In genomic region chr3:52742418-52743041, GRCh38 we compare ENCODE assay signal across 8 cellular contexts. TPM values are rescaled to one million over a fixed set of nuclear protein-coding genes. Genes with fewer than 3 reads are reported as not detected.
DNase-seq lines count a peak whose midpoint lies in the region; ATAC-seq and TF ChIP-seq lines count a peak whose summit lies in the region.

No MANE protein-coding gene starts in this region.

- H3K27ac ChIP-seq in hepatocyte (no peak overlapping the region), tibial nerve (no peak overlapping the region)

- H3K9me3 ChIP-seq in hepatocyte (ENCODE audit: low read depth), result no peaks in the 10 kb centered on the region
- H3K9me3 ChIP-seq in tibial nerve, result no peaks in the 10 kb centered on the region

- H3K4me3 ChIP-seq in hepatocyte (no peak overlapping the region), tibial nerve (no peak overlapping the region)

- H3K4me1 Mint-ChIP-seq in CD14-positive monocyte (no peaks in the 10 kb centered on the region), activated B cell treated with CpG ODN at 0.5 μM for 24 hours (no peaks in the 10 kb centered on the region)

- H3K36me3 Mint-ChIP-seq in CD14-positive monocyte (peaks cover 76 to 91% of the 10 kb centered on the region in 2 donors), activated B cell treated with CpG ODN at 0.5 μM for 24 hours (ENCODE audit: low read depth) (peaks cover 67% of the 10 kb centered on the region)

- H3K27ac Mint-ChIP-seq in CD14-positive monocyte (peak overlapping the region in 1 of 7 donors; percentile 3), activated B cell treated with CpG ODN at 0.5 μM for 24 hours (no peak overlapping the region)

- no peak overlapping the region for H3K4me2 ChIP-seq in hepatocyte

- no peaks in the 10 kb centered on the region for H4K20me1 ChIP-seq in hepatocyte (ENCODE audit: insufficient read depth, poor library complexity, severe bottlenecking)

- peak; percentile 45 for ATAC-seq in activated B cell treated with CpG ODN at 0.5 μM for 24 hours (ENCODE audit: low read depth)
- ATAC-seq in HG03139 (IDR thresholded peaks at IDR 0.05; ENCODE audit: unreplicated experiment), result no peak
- no peak for ATAC-seq in GM18502 (IDR thresholded peaks at IDR 0.05; ENCODE audit: poor library complexity, unreplicated experiment)

- H3K4me3 Mint-ChIP-seq in CD14-positive monocyte, result no peak overlapping the region
- H3K4me3 Mint-ChIP-seq in activated B cell treated with CpG ODN at 0.5 μM for 24 hours, result no peak overlapping the region

- intact Hi-C loops in CD14-positive monocyte (cut with micrococcal nuclease), result loop anchor here (2.0 to 10.0 kb wide), 4 partner anchors 56 to 332 kb away; no protein-coding TSS in a partner anchor
- intact Hi-C loops in activated B cell treated with CpG ODN at 0.5 μM for 24 hours (cut with micrococcal nuclease), result loop anchor here (1.0 to 2.0 kb wide), 5 partner anchors 57 to 330 kb away; no protein-coding TSS in a partner anchor

- H3K36me3 ChIP-seq in hepatocyte (replicated peaks; ENCODE audit: insufficient read depth, low read depth) (no peaks in the 10 kb centered on the region), tibial nerve (peaks cover 9 to 97% (median 14%) of the 10 kb centered on the region in 3 donors)

- CTCF ChIA-PET in activated B cell treated with CpG ODN at 0.5 μM for 24 hours (lab: Charles Lee), result interaction anchor here (1.0 kb wide), 2 partner anchors 78 to 331 kb away, joined by 3 to 6 read pairs; no protein-coding TSS in a partner anchor

- 89% methylated on average over 3 of the region's 3 CpGs for WGBS in hepatocyte (ENCODE audit: low lambda C conversion rate, missing lambda C conversion rate)
- WGBS in tibial nerve, 2 donors, result 83% methylated on average over 3 of the region's 3 CpGs

- DNase-seq in CD14-positive monocyte (ENCODE audit: low spot score) (no peak), HCEC 1CT (peak; percentile 9), activated B cell treated with CpG ODN at 0.5 μM for 24 hours (no peak), hepatocyte (ENCODE audit: low spot score) (peak; percentile 36), tibial nerve (ENCODE audit: low spot score in 2 of 2) (peak in 1 of 2 donors; percentile 10)
- DNase-seq in activated CD4-positive, alpha-beta T cell treated with anti-CD3 and anti-CD28 coated beads for 48 hours, result no peak

- H3K4me1 ChIP-seq in hepatocyte (ENCODE audit: insufficient read depth) (peaks cover 4% of the 10 kb centered on the region), tibial nerve (no peaks in the 10 kb centered on the region)

- no peak for TF ChIP-seq POLR2A in tibial nerve (IDR thresholded peaks at IDR 0.05)

- TF ChIP-seq CTCF in CD14-positive monocyte (IDR thresholded peaks at IDR 0.05) (peak; percentile 87), activated B cell treated with CpG ODN at 0.5 μM for 24 hours (IDR thresholded peaks at IDR 0.05) (peak; percentile 43), hepatocyte (IDR thresholded peaks at IDR 0.05; ENCODE audit: poor library complexity) (peak; percentile 66), tibial nerve (IDR thresholded peaks at IDR 0.05) (peak; percentile 22 to 52 (median 43))

- POLR2A ChIA-PET in activated B cell treated with CpG ODN at 0.5 μM for 24 hours (lab: Charles Lee), result no interaction called here

- H3K27me3 ChIP-seq in hepatocyte (no peaks in the 10 kb centered on the region), tibial nerve (no peaks in the 10 kb centered on the region)

- no peaks in the 10 kb centered on the region for H3K9me2 ChIP-seq in hepatocyte (replicated peaks; ENCODE audit: insufficient read depth)

- H3K27me3 Mint-ChIP-seq in CD14-positive monocyte (ENCODE audit: low read depth in 3 of 3), result peaks cover 0 to 2% (median 1%) of the 10 kb centered on the region in 3 donors
- H3K27me3 Mint-ChIP-seq in activated B cell treated with CpG ODN at 0.5 μM for 24 hours, result no peaks in the 10 kb centered on the region

- H3K79me2 ChIP-seq in hepatocyte, result no peaks in the 10 kb centered on the region

- no peak overlapping the region for H2AFZ ChIP-seq in hepatocyte

- H3K9me3 Mint-ChIP-seq in CD14-positive monocyte (no peaks in the 10 kb centered on the region), activated B cell treated with CpG ODN at 0.5 μM for 24 hours (no peaks in the 10 kb centered on the region)

- TF ChIP-seq EP300 in tibial nerve (IDR thresholded peaks at IDR 0.05), result no peak

RNA-seq across cellular contexts. Expression of gene NEK4, which starts 28.2 kb away (rescaled TPM):
- polyA plus RNA-seq in CD14-positive monocyte, result 10 to 100 TPM; 13.7 to 17.4 TPM
- 23.0 and 24.5 TPM in 2 replicates for total RNA-seq in activated B cell treated with CpG ODN at 0.5 μM for 24 hours
- 19.2 and 21.4 TPM in 2 replicates for total RNA-seq in hepatocyte
- 5.5 and 8.0 TPM in 2 replicates for polyA plus RNA-seq in hepatocyte
- 10 to 100 TPM; 19.2 to 26.7 (median 20.5) TPM for total RNA-seq in tibial nerve

RNA-seq across cellular contexts. Expression of gene ITIH1, which starts 34.9 kb away (rescaled TPM):
- polyA plus RNA-seq in CD14-positive monocyte (1 to 10 TPM in 1 of 2 donors, under 1 TPM in 1; 0.75 to 1.3 TPM), hepatocyte (160 and 250 TPM in 2 replicates)
- total RNA-seq in activated B cell treated with CpG ODN at 0.5 μM for 24 hours (0.42 and 0.80 TPM in 2 replicates), hepatocyte (120 and 154 TPM in 2 replicates), tibial nerve (1 to 10 TPM in 1 of 4 donors, not detected in 3; 4.1 TPM)

RNA-seq across cellular contexts. Expression of gene SPCS1, which starts 36.6 kb away (rescaled TPM):
- polyA plus RNA-seq in CD14-positive monocyte (100 to 1,000 TPM; 228 to 242 TPM), hepatocyte (219 and 242 TPM in 2 replicates)
- total RNA-seq in activated B cell treated with CpG ODN at 0.5 μM for 24 hours (78.0 and 79.4 TPM in 2 replicates), hepatocyte (158 and 261 TPM in 2 replicates), tibial nerve (100 to 1,000 TPM in 1 of 4 donors, 10 to 100 TPM in 3; 58.8 to 123 (median 77.4) TPM)

RNA-seq across cellular contexts. Expression of gene GLT8D1, which starts 36.9 kb away (rescaled TPM):
- polyA plus RNA-seq in CD14-positive monocyte (10 to 100 TPM; 34.8 TPM), hepatocyte (79.9 and 89.2 TPM in 2 replicates)
- total RNA-seq in activated B cell treated with CpG ODN at 0.5 μM for 24 hours (20.4 and 22.2 TPM in 2 replicates), hepatocyte (68.3 and 97.9 TPM in 2 replicates), tibial nerve (100 to 1,000 TPM in 1 of 4 donors, 10 to 100 TPM in 3; 44.7 to 109 (median 94.9) TPM)

RNA-seq across cellular contexts. Expression of gene ITIH3, which starts 52.1 kb away (rescaled TPM):
- not detected for polyA plus RNA-seq in CD14-positive monocyte
- total RNA-seq in activated B cell treated with CpG ODN at 0.5 μM for 24 hours, result not detected in 2 replicates
- 53.6 and 63.3 TPM in 2 replicates for total RNA-seq in hepatocyte
- 66.9 and 71.7 TPM in 2 replicates for polyA plus RNA-seq in hepatocyte
- total RNA-seq in tibial nerve, result 10 to 100 TPM in 3 of 4 donors, 1 to 10 TPM in 1; 9.4 to 29.6 (median 20.1) TPM

Comparison
In these comparisons a context has a peak if more than half of its experiments do, and no peak if none do; other contexts are left out.
1. DNase-seq: peak in HCEC 1CT (single experiment) and hepatocyte (single experiment); none in CD14-positive monocyte (single experiment), activated B cell treated with CpG ODN at 0.5 μM for 24 hours (single experiment) and activated CD4-positive, alpha-beta T cell treated with anti-CD3 and anti-CD28 coated beads for 48 hours (single experiment).
2. RNA of gene ITIH1, which starts 34.9 kb away (total RNA-seq): 120 to 154 TPM in hepatocyte; 0.42 to 0.80 TPM in activated B cell treated with CpG ODN at 0.5 μM for 24 hours and 4.1 TPM in tibial nerve; every median in the first group is over 10 times any median in the second.
3. Peak in every context shown above with its lines, with median percentiles within 50 percentile points of each other: CTCF ChIP-seq.